In genomic region chr10:70804424-70804814, GRCh38 we compare ENCODE assay signal across 24 cellular contexts. TPM values are rescaled to one million over a fixed set of nuclear protein-coding genes. Genes with fewer than 3 reads are reported as not detected.
A peak's percentile ranks its signal among the peaks of the same experiment; 100 is the strongest.
DNase-seq lines count a peak whose midpoint lies in the region; ATAC-seq, FAIRE-seq and TF ChIP-seq lines count a peak whose summit lies in the region.
"Had no signal": no experiment of that assay in that cellular context is flagged by ENCODE, and none has a peak within 500 bp of the region (broad histone marks: within the 10 kb centered on the region; RNA-seq: fewer than 3 reads in every experiment).

No MANE protein-coding gene starts in this region.

- H3K27ac ChIP-seq in HepG2 (ENCODE audit: extremely low read length, insufficient read depth, low read length), result no peak overlapping the region
- no peak overlapping the region for H3K27ac ChIP-seq in A673 (ENCODE audit: low read depth, low read length, poor library complexity, severe bottlenecking)
- H3K27ac ChIP-seq: BLaER1 treated with 17β-estradiol and CSF1 and Interleukin-3, amounts not matched to agents 10 nM and 100 nM; dorsolateral prefrontal cortex; esophagus muscularis mucosa; parathyroid adenoma; SJSA1 had no signal

- no peak for TF ChIP-seq CTCF in bronchial epithelial cell (IDR thresholded peaks at IDR 0.05; ENCODE audit: insufficient read depth, low read length, severe bottlenecking)
- no peak for TF ChIP-seq CTCF in HepG2 (CRISPR knock-in tag; IDR thresholded peaks at IDR 0.05)
- no peak for TF ChIP-seq CTCF in A673 (conservative IDR thresholded peaks at IDR 0.05; ENCODE audit: low read depth, low read length)
- TF ChIP-seq CTCF in Caco-2 (IDR thresholded peaks at IDR 0.05; ENCODE audit: insufficient read depth in 1 of 2, low read depth in 1 of 2, low read length in 1 of 2, severe bottlenecking in 1 of 2, unreplicated experiment in 1 of 2), result no peak

- CTCF ChIA-PET in HepG2 (lab: Yijun Ruan, JAX; ENCODE audit: low intra/inter-chr PET ratio, low total read pairs) (no interaction called here), A673 (lab: Charles Lee) (no interaction called here), Caco-2 (lab: Charles Lee) (no interaction called here)

- H3K4me3 ChIP-seq in bronchial epithelial cell (ENCODE audit: low read depth, low read length) (no peak overlapping the region), HepG2 (replicated peaks in 1 of 3; ENCODE audit: insufficient read depth in 1 of 3, low read depth in 2 of 3, low read length in 3 of 3) (no peak overlapping the region), A673 (ENCODE audit: low read depth, low read length, poor library complexity, severe bottlenecking) (no peak overlapping the region), Caco-2 (ENCODE audit: low read depth, low read length) (no peak overlapping the region)
- H3K4me3 ChIP-seq: BLaER1 treated with 17β-estradiol and CSF1 and Interleukin-3, amounts not matched to agents 10 nM and 100 nM; dorsolateral prefrontal cortex; esophagus muscularis mucosa; SJSA1 had no signal

- no peaks in the 10 kb centered on the region for H4K20me1 ChIP-seq in HepG2 (ENCODE audit: insufficient read depth, low read length)
- H4K20me1 ChIP-seq: BLaER1 treated with 17β-estradiol and CSF1 and Interleukin-3, amounts not matched to agents 10 nM and 100 nM had no signal

- TF ChIP-seq POLR2A in HepG2 (IDR thresholded peaks at IDR 0.05; ENCODE audit: insufficient read depth in 1 of 2, low read depth in 2 of 2, low read length in 2 of 2), result no peak

- in situ Hi-C loops in HepG2 (cut with HindIII; ENCODE audit: extremely low pct_ligation_motif_present, low pct_unique_long_range_greater_than_20kb), result no loop called here

- no peak overlapping the region for H2AFZ ChIP-seq in HepG2 (ENCODE audit: low read length)
- H2AFZ ChIP-seq: parathyroid adenoma had no signal

- no peak overlapping the region for H3K4me3 Mint-ChIP-seq in Caco-2 (ENCODE audit: unreplicated experiment)
- H3K4me3 Mint-ChIP-seq: activated naive CD8-positive, alpha-beta T cell treated with anti-CD3 and anti-CD28 coated beads for 36 hours; activated T-helper 1 cell treated with anti-CD3 and anti-CD28 coated beads, Interleukin-12 subunit alpha, Interleukin-12 subunit beta, Interleukin-2, Interleukin-4 antibody, amounts not matched to agents 30 ng/mL and 10 ng/mL and 1 ng/mL, durations not matched to agents 14 hours and 24 hours and 36 hours; naive B cell had no signal

- POLR2A ChIA-PET in HepG2 (lab: Yijun Ruan, JAX) (no interaction called here), A673 (lab: Charles Lee; ENCODE audit: low non-redundant PET) (no interaction called here), Caco-2 (lab: Charles Lee) (no interaction called here)

- TF ChIP-seq EP300 in HepG2 (IDR thresholded peaks at IDR 0.05; ENCODE audit: low read depth in 2 of 2, low read length in 2 of 2) (no peak), HepG2 (CRISPR knock-in tag; IDR thresholded peaks at IDR 0.05; ENCODE audit: borderline replicate concordance) (no peak)

- no peak for ATAC-seq in HepG2

- no peaks in the 10 kb centered on the region for H3K9me3 ChIP-seq in HepG2 (ENCODE audit: low read length)
- no peaks in the 10 kb centered on the region for H3K9me3 ChIP-seq in A673 (ENCODE audit: low read depth, low read length, poor library complexity, severe bottlenecking)
- H3K9me3 ChIP-seq in Caco-2, result no peaks in the 10 kb centered on the region
- H3K9me3 ChIP-seq: esophagus muscularis mucosa, SJSA1 had no signal

- H3K4me2 ChIP-seq in HepG2 (ENCODE audit: low read depth, low read length), result no peak overlapping the region
- H3K4me2 ChIP-seq: BLaER1 treated with 17β-estradiol and CSF1 and Interleukin-3, amounts not matched to agents 10 nM and 100 nM had no signal

- peaks cover 16% of the 10 kb centered on the region for H3K27me3 Mint-ChIP-seq in Caco-2 (ENCODE audit: insufficient read depth, unreplicated experiment)

- H3K36me3 Mint-ChIP-seq in Caco-2 (ENCODE audit: insufficient read depth, unreplicated experiment), result no peaks in the 10 kb centered on the region
- H3K36me3 Mint-ChIP-seq: activated naive CD8-positive, alpha-beta T cell treated with anti-CD3 and anti-CD28 coated beads for 36 hours; naive B cell had no signal

- H3K9ac ChIP-seq in HepG2 (ENCODE audit: insufficient read depth, low read depth, low read length), result no peak overlapping the region
- H3K9ac ChIP-seq: BLaER1 treated with 17β-estradiol and CSF1 and Interleukin-3, amounts not matched to agents 10 nM and 100 nM; parathyroid adenoma had no signal

- no peak for FAIRE-seq in bronchial epithelial cell (lab: Jason Lieb, UNC)
- FAIRE-seq in HepG2 (lab: Jason Lieb, UNC), result no peak

- peaks cover 20% of the 10 kb centered on the region for H3K9me3 Mint-ChIP-seq in Caco-2 (ENCODE audit: unreplicated experiment)
- H3K9me3 Mint-ChIP-seq: activated naive CD8-positive, alpha-beta T cell treated with anti-CD3 and anti-CD28 coated beads for 36 hours; activated T-helper 1 cell treated with anti-CD3 and anti-CD28 coated beads, Interleukin-12 subunit alpha, Interleukin-12 subunit beta, Interleukin-2, Interleukin-4 antibody, amounts not matched to agents 30 ng/mL and 10 ng/mL and 1 ng/mL, durations not matched to agents 14 hours and 24 hours and 36 hours had no signal

- peaks cover 12% of the 10 kb centered on the region for H3K4me1 ChIP-seq in HepG2 (ENCODE audit: insufficient read depth, low read length)
- H3K4me1 ChIP-seq in A673 (ENCODE audit: insufficient read depth, low read length, poor library complexity, severe bottlenecking), result no peaks in the 10 kb centered on the region
- no peaks in the 10 kb centered on the region for H3K4me1 ChIP-seq in Caco-2
- H3K4me1 ChIP-seq: parathyroid adenoma had no signal

- no peaks in the 10 kb centered on the region for H3K79me2 ChIP-seq in HepG2 (ENCODE audit: insufficient read depth, low read length)
- H3K79me2 ChIP-seq: parathyroid adenoma had no signal

- peaks cover 8% of the 10 kb centered on the region for H3K4me1 Mint-ChIP-seq in Caco-2 (ENCODE audit: low read depth, unreplicated experiment)
- H3K4me1 Mint-ChIP-seq: activated naive CD8-positive, alpha-beta T cell treated with anti-CD3 and anti-CD28 coated beads for 36 hours; naive B cell had no signal

- H3K27ac Mint-ChIP-seq in Caco-2 (ENCODE audit: unreplicated experiment), result no peak overlapping the region
- H3K27ac Mint-ChIP-seq: activated naive CD8-positive, alpha-beta T cell treated with anti-CD3 and anti-CD28 coated beads for 36 hours; activated T-helper 1 cell treated with anti-CD3 and anti-CD28 coated beads, Interleukin-12 subunit alpha, Interleukin-12 subunit beta, Interleukin-2, Interleukin-4 antibody, amounts not matched to agents 30 ng/mL and 10 ng/mL and 1 ng/mL, durations not matched to agents 14 hours and 24 hours and 36 hours; naive B cell had no signal

- no TSS peak for BruUV-seq in HepG2 (replicated peaks; lab: Mats Ljungman, UMichigan)
- no TSS peak for BruUV-seq in A673 (replicated peaks; lab: Mats Ljungman, UMichigan)
- no TSS peak for BruUV-seq in Caco-2 (replicated peaks; lab: Mats Ljungman, UMichigan)

- 0% methylated on average over 2 of the region's 2 CpGs for WGBS in HepG2 (ENCODE audit: low lambda C conversion rate)

- H3K36me3 ChIP-seq in bronchial epithelial cell (ENCODE audit: control insufficient read depth, insufficient read depth, low read length), result no peaks in the 10 kb centered on the region
- no peaks in the 10 kb centered on the region for H3K36me3 ChIP-seq in HepG2 (replicated peaks in 1 of 2; ENCODE audit: control insufficient read depth in 1 of 2, insufficient read depth in 2 of 2, low read length in 2 of 2)
- H3K36me3 ChIP-seq in A673 (ENCODE audit: insufficient read depth, low read length, poor library complexity, severe bottlenecking), result no peaks in the 10 kb centered on the region
- no peaks in the 10 kb centered on the region for H3K36me3 ChIP-seq in Caco-2 (ENCODE audit: control insufficient read depth, insufficient read depth, low read length)
- H3K36me3 ChIP-seq: BLaER1 treated with 17β-estradiol and CSF1 and Interleukin-3, amounts not matched to agents 10 nM and 100 nM; esophagus muscularis mucosa; SJSA1 had no signal

- no peaks in the 10 kb centered on the region for H3K27me3 ChIP-seq in bronchial epithelial cell (ENCODE audit: control insufficient read depth, insufficient read depth, low read length)
- H3K27me3 ChIP-seq in HepG2 (ENCODE audit: control insufficient read depth in 1 of 2, insufficient read depth in 2 of 2, low read length in 2 of 2), result no peaks in the 10 kb centered on the region; a peak in 2 of 5 replicates
- no peaks in the 10 kb centered on the region for H3K27me3 ChIP-seq in A673 (replicated peaks; ENCODE audit: insufficient read depth, low read depth, low read length, poor library complexity)
- H3K27me3 ChIP-seq in Caco-2 (replicated peaks; ENCODE audit: control insufficient read depth, insufficient read depth, low read length), result 0 out of 2 replicates have a peak, but pooled peaks cover 2% of the 10 kb centered on the region
- H3K27me3 ChIP-seq: BLaER1 treated with 17β-estradiol and CSF1 and Interleukin-3, amounts not matched to agents 10 nM and 100 nM; dorsolateral prefrontal cortex; esophagus muscularis mucosa; SJSA1 had no signal

- DNase-seq in DMS79 (lab: John Stamatoyannopoulos, UW) (peak; percentile 14), NCI-H774 (lab: John Stamatoyannopoulos, UW) (peak; percentile 56), bronchial epithelial cell (ENCODE audit: low read depth) (peak; percentile 93), HepG2 (ENCODE audit: low spot score) (peak; percentile 51), A673 (ENCODE audit: low spot score) (no peak), Caco-2 (no peak), NCI-H1105 (lab: John Stamatoyannopoulos, UW) (no peak)
- DNase-seq in activated CD4-positive, alpha-beta T cell treated with anti-CD3 and anti-CD28 coated beads, Interleukin-2, amount 50 U/mL, for 4 hours, result no peak
- DNase-seq: activated naive CD8-positive, alpha-beta T cell treated with anti-CD3 and anti-CD28 coated beads for 36 hours; DMS 273 treated with DMSO at 0.1 percent for 48 hours; head of caudate nucleus; Karpas-422; naive B cell; NCI-H1436; T-helper 2 cell had no signal

- no peak for TF ChIP-seq RAD21 in HepG2 (CRISPR knock-in tag; IDR thresholded peaks at IDR 0.05)

- intact Hi-C loops in HepG2 (cut with micrococcal nuclease; ENCODE audit: unreplicated experiment) (no loop called here), A673 (cut with micrococcal nuclease; ENCODE audit: unreplicated experiment) (no loop called here), Caco-2 (cut with micrococcal nuclease; ENCODE audit: unreplicated experiment) (no loop called here)

RNA-seq across cellular contexts. Expression of gene SGPL1, which starts 11.3 kb away (rescaled TPM):
- total RNA-seq in bronchial epithelial cell (82.9 and 144 TPM in 2 replicates), HepG2 (2016; rRNA removed; fragmentation: Illumina TruSeq; extraction: Trizol) (19.0 and 25.0 TPM in 2 replicates), A673 (2021) (48.6 and 65.5 TPM in 2 replicates), Caco-2 (2022) (121 and 127 TPM in 2 replicates)
- 12.3 and 14.8 TPM in 2 replicates for total RNA-seq in HepG2 (2016; cell fraction: cytosol; rRNA removed; fragmentation: Illumina TruSeq; extraction: Trizol; ENCODE audit: low read depth)
- 14.5 and 23.0 TPM in 2 replicates for total RNA-seq in HepG2 (2016; cell fraction: insoluble cytoplasmic fraction; rRNA removed; fragmentation: Illumina TruSeq; extraction: Trizol)
- total RNA-seq in HepG2 (2016; cell fraction: membrane; rRNA removed; fragmentation: Illumina TruSeq; extraction: Trizol), result 15.7 and 16.0 TPM in 2 replicates
- 26.9 and 32.2 TPM in 2 replicates for total RNA-seq in HepG2 (2016; cell fraction: nucleus; rRNA removed; fragmentation: Illumina TruSeq; extraction: Trizol)
- 15.7 and 17.6 TPM in 2 replicates for polyA plus RNA-seq in HepG2 (2011; rRNA removed)
- 9.8 and 13.8 TPM in 2 replicates for polyA plus RNA-seq in HepG2 (2011; cell fraction: cytosol; rRNA removed)
- 13.8 and 17.5 TPM in 2 replicates for polyA plus RNA-seq in HepG2 (2011; cell fraction: nucleus; rRNA removed)
- polyA plus RNA-seq in HepG2 (2012), result 11.1 and 12.6 TPM in 2 replicates
- 2.8 and 3.4 TPM in 2 replicates for polyA plus RNA-seq in HepG2 (2016; cell fraction: cytosol; fragmentation: Illumina TruSeq; extraction: Trizol; ENCODE audit: low read depth)
- polyA plus RNA-seq in HepG2 (2016; cell fraction: insoluble cytoplasmic fraction; fragmentation: Illumina TruSeq; extraction: Trizol; ENCODE audit: low read depth), result 10.4 TPM in 2 replicates
- polyA plus RNA-seq in HepG2 (2016; cell fraction: membrane; fragmentation: Illumina TruSeq; extraction: Trizol; ENCODE audit: low read depth), result 5.2 and 6.0 TPM in 2 replicates
- 32.2 and 33.8 TPM in 2 replicates for polyA plus RNA-seq in HepG2 (2016; cell fraction: nucleus; fragmentation: Illumina TruSeq; extraction: Trizol; ENCODE audit: insufficient read depth, low read depth)
- polyA minus RNA-seq in HepG2 (2011; rRNA and poly(A)+ RNA removed; ENCODE audit: low replicate concordance), result 32.9 and 47.1 TPM in 2 replicates
- 17.3 and 21.5 TPM in 2 replicates for polyA minus RNA-seq in HepG2 (2011; cell fraction: cytosol; rRNA and poly(A)+ RNA removed)
- 37.6 and 39.2 TPM in 2 replicates for polyA minus RNA-seq in HepG2 (2011; cell fraction: nucleus; rRNA and poly(A)+ RNA removed)

RNA-seq across cellular contexts. Expression of gene TBATA, which starts 19.2 kb away (rescaled TPM):
- total RNA-seq in bronchial epithelial cell (not detected in 2 replicates), HepG2 (2016; rRNA removed; fragmentation: Illumina TruSeq; extraction: Trizol) (not detected in 2 replicates), A673 (2021) (not detected in 2 replicates), Caco-2 (2022) (not detected in 2 replicates)
- total RNA-seq in HepG2 (2016; cell fraction: cytosol; rRNA removed; fragmentation: Illumina TruSeq; extraction: Trizol; ENCODE audit: low read depth), result not detected in 2 replicates
- total RNA-seq in HepG2 (2016; cell fraction: insoluble cytoplasmic fraction; rRNA removed; fragmentation: Illumina TruSeq; extraction: Trizol), result not detected in 2 replicates
- not detected in 2 replicates for total RNA-seq in HepG2 (2016; cell fraction: membrane; rRNA removed; fragmentation: Illumina TruSeq; extraction: Trizol)
- not detected in 2 replicates for total RNA-seq in HepG2 (2016; cell fraction: nucleus; rRNA removed; fragmentation: Illumina TruSeq; extraction: Trizol)
- polyA plus RNA-seq in HepG2 (2011; rRNA removed), result not detected in 2 replicates
- polyA plus RNA-seq in HepG2 (2011; cell fraction: cytosol; rRNA removed), result not detected in 2 replicates
- polyA plus RNA-seq in HepG2 (2011; cell fraction: nucleus; rRNA removed), result not detected in 2 replicates
- polyA plus RNA-seq in HepG2 (2012), result not detected in 2 replicates
- not detected in 2 replicates for polyA plus RNA-seq in HepG2 (2016; cell fraction: cytosol; fragmentation: Illumina TruSeq; extraction: Trizol; ENCODE audit: low read depth)
- not detected in 2 replicates for polyA plus RNA-seq in HepG2 (2016; cell fraction: insoluble cytoplasmic fraction; fragmentation: Illumina TruSeq; extraction: Trizol; ENCODE audit: low read depth)
- not detected in 2 replicates for polyA plus RNA-seq in HepG2 (2016; cell fraction: membrane; fragmentation: Illumina TruSeq; extraction: Trizol; ENCODE audit: low read depth)
- polyA plus RNA-seq in HepG2 (2016; cell fraction: nucleus; fragmentation: Illumina TruSeq; extraction: Trizol; ENCODE audit: insufficient read depth, low read depth), result not detected in 2 replicates
- polyA minus RNA-seq in HepG2 (2011; rRNA and poly(A)+ RNA removed; ENCODE audit: low replicate concordance), result not detected in 2 replicates
- not detected in 2 replicates for polyA minus RNA-seq in HepG2 (2011; cell fraction: cytosol; rRNA and poly(A)+ RNA removed)
- not detected in 2 replicates for polyA minus RNA-seq in HepG2 (2011; cell fraction: nucleus; rRNA and poly(A)+ RNA removed)
- total RNA-seq: activated CD8-positive, alpha-beta memory T cell treated with anti-CD3 and anti-CD28 coated beads for 36 hours; activated naive CD8-positive, alpha-beta T cell treated with anti-CD3 and anti-CD28 coated beads for 36 hours; activated T-helper 1 cell treated with anti-CD3 and anti-CD28 coated beads, Interleukin-12 subunit alpha, Interleukin-12 subunit beta, Interleukin-2, Interleukin-4 antibody, amounts not matched to agents 30 ng/mL and 10 ng/mL and 1 ng/mL, durations not matched to agents 14 hours and 24 hours and 36 hours; cardiac septum; dorsolateral prefrontal cortex; esophagus muscularis mucosa; lung microvascular endothelial cell; SJSA1 had no signal

Comparison
In these comparisons a context has a peak if more than half of its experiments do, and no peak if none do; other contexts are left out.
1. DNase-seq: peak in DMS79 (single experiment), NCI-H774 (single experiment), bronchial epithelial cell (single experiment) and HepG2 (single experiment); none in A673 (single experiment), Caco-2 (0 of 2), activated CD4-positive, alpha-beta T cell treated with anti-CD3 and anti-CD28 coated beads, Interleukin-2, amount 50 U/mL, for 4 hours (0 of 2) and NCI-H1105 (single experiment).